In genomic region chrX:120358687-120359086, GRCh38 we compare ENCODE assay signal across 12 cellular contexts. TPM values are rescaled to one million over a fixed set of nuclear protein-coding genes. Genes with fewer than 3 reads are reported as not detected.
A peak's percentile ranks its signal among the peaks of the same experiment; 100 is the strongest.
DNase-seq lines count a peak whose midpoint lies in the region; ATAC-seq and TF ChIP-seq lines count a peak whose summit lies in the region.
"Had no signal": no experiment of that assay in that cellular context is flagged by ENCODE, and none has a peak within 500 bp of the region (broad histone marks: within the 10 kb centered on the region; RNA-seq: fewer than 3 reads in every experiment).

No MANE protein-coding gene starts in this region.

- no peak overlapping the region for H3K4me3 Mint-ChIP-seq in activated CD4-positive, alpha-beta memory T cell treated with anti-CD3 and anti-CD28 coated beads for 36 hours
- no peak overlapping the region for H3K4me3 Mint-ChIP-seq in activated CD4-positive, alpha-beta memory T cell treated with anti-CD3 and anti-CD28 coated beads, Interleukin-2, amount 10 ng/mL, durations not matched to agents 7 days and 5 days
- H3K4me3 Mint-ChIP-seq in WTC11 = no peak overlapping the region
- no peak overlapping the region for H3K4me3 Mint-ChIP-seq in natural killer cell treated with Interleukin-12 subunit alpha and Interleukin-12 subunit beta and Interleukin-15 and Interleukin-18, amount 100 ng/mL, for 72 hours

- H3K27ac Mint-ChIP-seq in activated CD4-positive, alpha-beta memory T cell treated with anti-CD3 and anti-CD28 coated beads for 36 hours = no peak overlapping the region
- H3K27ac Mint-ChIP-seq in activated CD4-positive, alpha-beta memory T cell treated with anti-CD3 and anti-CD28 coated beads, Interleukin-2, amount 10 ng/mL, durations not matched to agents 7 days and 5 days = no peak overlapping the region
- no peak overlapping the region for H3K27ac Mint-ChIP-seq in WTC11
- H3K27ac Mint-ChIP-seq in natural killer cell treated with Interleukin-12 subunit alpha and Interleukin-12 subunit beta and Interleukin-15 and Interleukin-18, amount 100 ng/mL, for 72 hours = no peak overlapping the region

- no peaks in the 10 kb centered on the region for H3K36me3 ChIP-seq in OCI-LY7 (ENCODE audit: insufficient read depth, low read length)

- H3K27me3 Mint-ChIP-seq in activated CD4-positive, alpha-beta memory T cell treated with anti-CD3 and anti-CD28 coated beads for 36 hours = no peaks in the 10 kb centered on the region
- H3K27me3 Mint-ChIP-seq in activated CD4-positive, alpha-beta memory T cell treated with anti-CD3 and anti-CD28 coated beads, Interleukin-2, amount 10 ng/mL, durations not matched to agents 7 days and 5 days = no peaks in the 10 kb centered on the region
- H3K27me3 Mint-ChIP-seq in WTC11 (ENCODE audit: low read depth) = peaks cover 3% of the 10 kb centered on the region; the same call in 1 of the 2 replicates
- peaks cover 0 to 9% of the 10 kb centered on the region in 2 donors for H3K27me3 Mint-ChIP-seq in natural killer cell treated with Interleukin-12 subunit alpha and Interleukin-12 subunit beta and Interleukin-15 and Interleukin-18, amount 100 ng/mL, for 72 hours

- H3K79me2 ChIP-seq in OCI-LY7 (ENCODE audit: insufficient read depth, low read depth, low read length) = no peaks in the 10 kb centered on the region

- intact Hi-C loops in activated CD4-positive, alpha-beta memory T cell treated with anti-CD3 and anti-CD28 coated beads for 36 hours (cut with micrococcal nuclease) = no loop called here
- intact Hi-C loops in OCI-LY7 (cut with micrococcal nuclease; ENCODE audit: unreplicated experiment) = no loop called here

- TF ChIP-seq CTCF in OCI-LY7 (conservative IDR thresholded peaks at IDR 0.05; ENCODE audit: low read length) (no peak), fibroblast of the aortic adventitia (IDR thresholded peaks at IDR 0.05; ENCODE audit: insufficient read depth, low read length) (no peak), WTC11 (IDR thresholded peaks at IDR 0.05) (no peak)

- no TSS peak for BruUV-seq in OCI-LY7 (replicated peaks; lab: Mats Ljungman, UMichigan)

- POLR2A ChIA-PET in activated CD4-positive, alpha-beta memory T cell treated with anti-CD3 and anti-CD28 coated beads for 36 hours (lab: Charles Lee) = no interaction called here
- POLR2A ChIA-PET in activated CD4-positive, alpha-beta memory T cell treated with anti-CD3 and anti-CD28 coated beads, Interleukin-2, amount 10 ng/mL, durations not matched to agents 7 days and 5 days (lab: Charles Lee) = no interaction called here
- POLR2A ChIA-PET in OCI-LY7 (lab: Charles Lee) (no interaction called here), WTC11 (lab: Charles Lee) (interaction anchor here (0.5 kb wide), 1 partner anchor 123 kb away, joined by 6 read pairs; no protein-coding TSS in a partner anchor)

- CTCF ChIA-PET in activated CD4-positive, alpha-beta memory T cell treated with anti-CD3 and anti-CD28 coated beads for 36 hours (lab: Charles Lee) = no interaction called here
- CTCF ChIA-PET in activated CD4-positive, alpha-beta memory T cell treated with anti-CD3 and anti-CD28 coated beads, Interleukin-2, amount 10 ng/mL, durations not matched to agents 7 days and 5 days (lab: Charles Lee) = no interaction called here
- CTCF ChIA-PET in OCI-LY7 (lab: Charles Lee; ENCODE audit: unreplicated experiment) (no interaction called here), WTC11 (lab: Charles Lee) (no interaction called here)

- no peak overlapping the region for H3K4me3 ChIP-seq in OCI-LY7 (ENCODE audit: low read depth, low read length, poor library complexity, severe bottlenecking)
- no peak overlapping the region for H3K4me3 ChIP-seq in fibroblast of the aortic adventitia (ENCODE audit: low read depth, low read length)

- no peaks in the 10 kb centered on the region for H4K20me1 ChIP-seq in OCI-LY7 (ENCODE audit: insufficient read depth, low read length)

- peak overlapping the region; percentile 36; the same call in 1 of the 2 replicates for H2AFZ ChIP-seq in OCI-LY7 (ENCODE audit: low read length)

- ATAC-seq in WTC11 = no peak
- ATAC-seq in natural killer cell treated with Interleukin-12 subunit alpha and Interleukin-12 subunit beta and Interleukin-15 and Interleukin-18, amount 100 ng/mL, for 72 hours = no peak
- no peak for ATAC-seq in GM18519 (IDR thresholded peaks at IDR 0.05; ENCODE audit: low FRiP score, unreplicated experiment)

- H3K4me2 ChIP-seq in OCI-LY7 (ENCODE audit: low read length) = no peak overlapping the region

- H3K9me3 ChIP-seq in OCI-LY7 (ENCODE audit: low read length) = no peaks in the 10 kb centered on the region

- H3K4me1 Mint-ChIP-seq in activated CD4-positive, alpha-beta memory T cell treated with anti-CD3 and anti-CD28 coated beads for 36 hours (ENCODE audit: low read depth) = peaks cover 7% of the 10 kb centered on the region
- no peaks in the 10 kb centered on the region for H3K4me1 Mint-ChIP-seq in activated CD4-positive, alpha-beta memory T cell treated with anti-CD3 and anti-CD28 coated beads, Interleukin-2, amount 10 ng/mL, durations not matched to agents 7 days and 5 days
- peaks cover 7% of the 10 kb centered on the region for H3K4me1 Mint-ChIP-seq in WTC11
- no peaks in the 10 kb centered on the region for H3K4me1 Mint-ChIP-seq in natural killer cell treated with Interleukin-12 subunit alpha and Interleukin-12 subunit beta and Interleukin-15 and Interleukin-18, amount 100 ng/mL, for 72 hours (ENCODE audit: low read depth in 2 of 2)

- no peaks in the 10 kb centered on the region for H3K9me3 Mint-ChIP-seq in activated CD4-positive, alpha-beta memory T cell treated with anti-CD3 and anti-CD28 coated beads for 36 hours
- H3K9me3 Mint-ChIP-seq in activated CD4-positive, alpha-beta memory T cell treated with anti-CD3 and anti-CD28 coated beads, Interleukin-2, amount 10 ng/mL, durations not matched to agents 7 days and 5 days = no peaks in the 10 kb centered on the region
- H3K9me3 Mint-ChIP-seq in WTC11 = no peaks in the 10 kb centered on the region
- H3K9me3 Mint-ChIP-seq in natural killer cell treated with Interleukin-12 subunit alpha and Interleukin-12 subunit beta and Interleukin-15 and Interleukin-18, amount 100 ng/mL, for 72 hours = no peaks in the 10 kb centered on the region

- peaks cover 5% of the 10 kb centered on the region for H3K4me1 ChIP-seq in OCI-LY7 (ENCODE audit: insufficient read depth, low read length, poor library complexity, severe bottlenecking)

- no peak overlapping the region for H3K27ac ChIP-seq in OCI-LY7 (ENCODE audit: low read depth, low read length, poor library complexity, severe bottlenecking)
- H3K27ac ChIP-seq: C4-2B had no signal

- no peaks in the 10 kb centered on the region for H3K36me3 Mint-ChIP-seq in activated CD4-positive, alpha-beta memory T cell treated with anti-CD3 and anti-CD28 coated beads for 36 hours
- H3K36me3 Mint-ChIP-seq in activated CD4-positive, alpha-beta memory T cell treated with anti-CD3 and anti-CD28 coated beads, Interleukin-2, amount 10 ng/mL, durations not matched to agents 7 days and 5 days (ENCODE audit: low read depth) = no peaks in the 10 kb centered on the region
- no peaks in the 10 kb centered on the region for H3K36me3 Mint-ChIP-seq in WTC11
- no peaks in the 10 kb centered on the region for H3K36me3 Mint-ChIP-seq in natural killer cell treated with Interleukin-12 subunit alpha and Interleukin-12 subunit beta and Interleukin-15 and Interleukin-18, amount 100 ng/mL, for 72 hours

- DNase-seq in activated CD4-positive, alpha-beta memory T cell treated with anti-CD3 and anti-CD28 coated beads for 36 hours = peak; percentile 64
- no peak for DNase-seq in activated CD4-positive, alpha-beta memory T cell treated with anti-CD3 and anti-CD28 coated beads, Interleukin-2, amount 10 ng/mL, durations not matched to agents 7 days and 5 days
- DNase-seq in OCI-LY7 (ENCODE audit: low spot score) (no peak), fibroblast of the aortic adventitia (ENCODE audit: low read depth) (peak; percentile 2), WTC11 (ENCODE audit: low spot score) (no peak)
- DNase-seq in stimulated activated CD4-positive, alpha-beta T cell treated with anti-CD3 and anti-CD28 coated beads, TNF-alpha, amount 100 ng/mL, for 48 hours (ENCODE audit: low read depth in 3 of 3) = peak; percentile 5 to 42 (median 33)
- no peak for DNase-seq in natural killer cell treated with Interleukin-12 subunit alpha and Interleukin-12 subunit beta and Interleukin-15 and Interleukin-18, amount 100 ng/mL, for 72 hours (ENCODE audit: low spot score)

- no peaks in the 10 kb centered on the region for H3K9me2 ChIP-seq in OCI-LY7 (ENCODE audit: insufficient read depth, low read length)

TF ChIP-seq in WTC11, 78 proteins besides CTCF, POLR2A, EP300 and RAD21 (continues in another document):
- TF ChIP-seq NFATC4 (CRISPR knock-in tag; IDR thresholded peaks at IDR 0.05) = no peak
- TF ChIP-seq IRF2 (CRISPR knock-in tag; IDR thresholded peaks at IDR 0.05; ENCODE audit: borderline replicate concordance, low read depth) = no peak
- TF ChIP-seq ZBTB21 (CRISPR knock-in tag; IDR thresholded peaks at IDR 0.05; ENCODE audit: borderline replicate concordance) = no peak
- TF ChIP-seq ZNF138 (CRISPR knock-in tag; conservative IDR thresholded peaks at IDR 0.05) = no peak
- no peak for TF ChIP-seq FOXP1 (CRISPR knock-in tag; IDR thresholded peaks at IDR 0.05; ENCODE audit: borderline replicate concordance)
- no peak for TF ChIP-seq TEAD4 (CRISPR knock-in tag; IDR thresholded peaks at IDR 0.05)
- TF ChIP-seq CREM (CRISPR knock-in tag; IDR thresholded peaks at IDR 0.05) = no peak
- TF ChIP-seq HMGA2 (CRISPR knock-in tag; IDR thresholded peaks at IDR 0.05) = no peak
- TF ChIP-seq RORB (CRISPR knock-in tag; IDR thresholded peaks at IDR 0.05) = no peak
- no peak for TF ChIP-seq GTF2I (CRISPR knock-in tag; conservative IDR thresholded peaks at IDR 0.05)

RNA-seq across cellular contexts. Expression of gene ATP1B4, which starts 3.2 kb away (rescaled TPM):
- not detected for total RNA-seq in activated CD4-positive, alpha-beta memory T cell treated with anti-CD3 and anti-CD28 coated beads for 36 hours
- total RNA-seq in activated CD4-positive, alpha-beta memory T cell treated with anti-CD3 and anti-CD28 coated beads, Interleukin-2, amount 10 ng/mL, durations not matched to agents 7 days and 5 days = not detected
- total RNA-seq in OCI-LY7 (2014; rRNA removed; shearing (Covaris generic)) = not detected in 2 replicates
- total RNA-seq in OCI-LY7 (2022) = not detected in 2 replicates
- total RNA-seq in fibroblast of the aortic adventitia (ENCODE audit: low replicate concordance) = not detected in 2 replicates
- not detected in 3 replicates for total RNA-seq in WTC11 (2021)
- total RNA-seq in natural killer cell treated with Interleukin-12 subunit alpha and Interleukin-12 subunit beta and Interleukin-15 and Interleukin-18, amount 100 ng/mL, for 72 hours = not detected
- total RNA-seq: chondrocyte; pulmonary artery endothelial cell; T-helper 2 cell treated with Interferon-gamma antibody and Interleukin-4, amounts not matched to agents 100 ng/mL and 5 ng/mL, for 36 hours had no signal

RNA-seq across cellular contexts. Expression of gene TMEM255A, which starts 47.4 kb away (rescaled TPM):
- total RNA-seq in activated CD4-positive, alpha-beta memory T cell treated with anti-CD3 and anti-CD28 coated beads for 36 hours = not detected
- not detected for total RNA-seq in activated CD4-positive, alpha-beta memory T cell treated with anti-CD3 and anti-CD28 coated beads, Interleukin-2, amount 10 ng/mL, durations not matched to agents 7 days and 5 days
- total RNA-seq in OCI-LY7 (2014; rRNA removed; shearing (Covaris generic)) = not detected in 2 replicates
- not detected in 2 replicates for total RNA-seq in OCI-LY7 (2022)
- not detected in 2 replicates for total RNA-seq in fibroblast of the aortic adventitia (ENCODE audit: low replicate concordance)
- 0.41 to 0.69 TPM (median 0.61 TPM) in 3 replicates for total RNA-seq in WTC11 (2021)
- total RNA-seq in natural killer cell treated with Interleukin-12 subunit alpha and Interleukin-12 subunit beta and Interleukin-15 and Interleukin-18, amount 100 ng/mL, for 72 hours = not detected
- total RNA-seq: pulmonary artery endothelial cell; T-helper 2 cell treated with Interferon-gamma antibody and Interleukin-4, amounts not matched to agents 100 ng/mL and 5 ng/mL, for 36 hours had no signal

Comparison
In these comparisons a context has a peak if more than half of its experiments do, and no peak if none do; other contexts are left out.
1. DNase-seq: peak in activated CD4-positive, alpha-beta memory T cell treated with anti-CD3 and anti-CD28 coated beads for 36 hours (single experiment), fibroblast of the aortic adventitia (single experiment) and stimulated activated CD4-positive, alpha-beta T cell treated with anti-CD3 and anti-CD28 coated beads, TNF-alpha, amount 100 ng/mL, for 48 hours (3 of 3); none in activated CD4-positive, alpha-beta memory T cell treated with anti-CD3 and anti-CD28 coated beads, Interleukin-2, amount 10 ng/mL, durations not matched to agents 7 days and 5 days (single experiment), OCI-LY7 (single experiment), WTC11 (single experiment) and natural killer cell treated with Interleukin-12 subunit alpha and Interleukin-12 subunit beta and Interleukin-15 and Interleukin-18, amount 100 ng/mL, for 72 hours (single experiment).